2 cellular contexts compared by ENCODE assay signal in genomic region chr7:157355784-157356511, GRCh38.
A peak's percentile ranks its signal among the peaks of the same experiment; 100 is the strongest.
TF ChIP-seq lines count a peak whose summit lies in the region.

No MANE protein-coding gene starts in this region.

TF ChIP-seq in SK-N-SH, 30 proteins besides CTCF, POLR2A, EP300 and RAD21 (continued from another document):
- TF ChIP-seq PBX3 (IDR thresholded peaks at IDR 0.05) (no peak), SIN3A (IDR thresholded peaks at IDR 0.05; ENCODE audit: borderline replicate concordance, low read depth, low read length) (no peak), USF1 (IDR thresholded peaks at IDR 0.05; ENCODE audit: borderline replicate concordance, low read depth) (no peak), YY1 (IDR thresholded peaks at IDR 0.05; ENCODE audit: low read depth) (no peak), CHD2 (IDR thresholded peaks at IDR 0.05; ENCODE audit: low read length, partially characterized antibody) (no peak)
- TF ChIP-seq, protein P1, sequence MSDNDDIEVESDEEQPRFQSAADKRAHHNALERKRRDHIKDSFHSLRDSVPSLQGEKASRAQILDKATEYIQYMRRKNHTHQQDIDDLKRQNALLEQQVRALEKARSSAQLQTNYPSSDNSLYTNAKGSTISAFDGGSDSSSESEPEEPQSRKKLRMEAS (IDR thresholded peaks at IDR 0.05; ENCODE audit: low read depth) = no peak

TF ChIP-seq in neural cell, 6 proteins besides CTCF, POLR2A, EP300 and RAD21 (continued from another document):
- no peak for TF ChIP-seq REST (IDR thresholded peaks at IDR 0.05; ENCODE audit: borderline replicate concordance)
- peak; percentile 16 for TF ChIP-seq SMC3 (conservative IDR thresholded peaks at IDR 0.05; ENCODE audit: poor library complexity)
